17 cellular contexts compared by ENCODE assay signal in the genomic region with DNA sequence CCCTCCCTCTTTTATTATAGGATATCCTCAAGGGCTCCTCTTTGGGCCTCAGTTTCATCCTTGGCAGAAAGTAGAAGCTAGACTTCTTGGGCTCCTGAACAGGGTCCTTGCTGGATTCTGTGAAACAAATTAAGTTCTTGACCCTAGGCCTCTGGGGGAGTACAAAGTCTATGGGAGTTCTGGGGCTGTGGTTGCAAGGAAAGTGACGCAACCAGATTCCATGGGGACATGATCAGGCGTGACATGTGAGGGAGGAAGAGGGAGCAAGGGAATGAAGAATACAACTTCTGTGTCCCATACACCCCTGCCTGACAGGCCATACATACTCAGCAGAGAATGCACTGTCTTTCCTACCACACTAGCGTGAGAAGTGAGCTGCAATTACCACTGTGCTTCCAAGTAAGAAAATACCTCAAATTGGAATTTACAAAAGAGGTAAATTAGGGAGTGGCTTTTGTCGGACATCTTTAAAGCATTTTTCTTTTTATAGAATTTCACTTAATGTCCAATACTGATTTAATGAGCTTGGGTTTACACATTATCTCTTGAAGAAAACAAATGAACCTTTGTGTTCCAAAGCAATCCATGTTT. TPM values are rescaled to one million over a fixed set of nuclear protein-coding genes. Genes with fewer than 3 reads are reported as not detected.
DNase-seq lines count a peak whose midpoint lies in the region; TF ChIP-seq lines count a peak whose summit lies in the region.
"Had no signal": no experiment of that assay in that cellular context is flagged by ENCODE, and none has a peak within 500 bp of the region (broad histone marks: within the 10 kb centered on the region; RNA-seq: fewer than 3 reads in every experiment).

No MANE protein-coding gene starts in this region.

- TF ChIP-seq CTCF in glutamatergic neuron (IDR thresholded peaks at IDR 0.05; ENCODE audit: partially characterized antibody, unreplicated experiment) (no peak), progenitor cell of endocrine pancreas (IDR thresholded peaks at IDR 0.05; ENCODE audit: unreplicated experiment) (no peak)

- H3K4me1 Mint-ChIP-seq in glutamatergic neuron (ENCODE audit: low read depth, unreplicated experiment): peaks cover 17% of the 10 kb centered on the region
- peaks cover 31% of the 10 kb centered on the region for H3K4me1 Mint-ChIP-seq in progenitor cell of endocrine pancreas (ENCODE audit: low read depth)
- H3K4me1 Mint-ChIP-seq in activated T-cell treated with anti-CD3 and anti-CD28 coated beads, Interleukin-2, amount 50 U/mL, for 24 hours (ENCODE audit: low read depth): peaks cover 30% of the 10 kb centered on the region

- H3K9me3 Mint-ChIP-seq in glutamatergic neuron (ENCODE audit: unreplicated experiment): peaks cover 7% of the 10 kb centered on the region
- no peaks in the 10 kb centered on the region for H3K9me3 Mint-ChIP-seq in progenitor cell of endocrine pancreas (ENCODE audit: low read depth)
- H3K9me3 Mint-ChIP-seq in activated T-cell treated with anti-CD3 and anti-CD28 coated beads, Interleukin-2, amount 50 U/mL, for 24 hours: no peaks in the 10 kb centered on the region
- H3K9me3 Mint-ChIP-seq: natural killer cell had no signal

- H3K36me3 Mint-ChIP-seq in glutamatergic neuron (ENCODE audit: unreplicated experiment): no peaks in the 10 kb centered on the region
- no peaks in the 10 kb centered on the region for H3K36me3 Mint-ChIP-seq in progenitor cell of endocrine pancreas (ENCODE audit: insufficient read depth)
- H3K36me3 Mint-ChIP-seq in activated T-cell treated with anti-CD3 and anti-CD28 coated beads, Interleukin-2, amount 50 U/mL, for 24 hours (ENCODE audit: low read depth): peaks cover 16% of the 10 kb centered on the region
- H3K36me3 Mint-ChIP-seq: natural killer cell had no signal

- peak; percentile 55 for DNase-seq in EH (ENCODE audit: low read depth)
- DNase-seq in amniotic epithelial cell (ENCODE audit: low read depth): peak; percentile 51
- no peak for DNase-seq in glutamatergic neuron
- DNase-seq in progenitor cell of endocrine pancreas (ENCODE audit: low spot score, unreplicated experiment): no peak
- DNase-seq in AG08396 (ENCODE audit: low spot score): no peak
- no peak for DNase-seq in NCI-H2029 (lab: John Stamatoyannopoulos, UW)
- no peak for DNase-seq in activated T-cell treated with anti-CD3 and anti-CD28 coated beads, Interleukin-2, amount 50 U/mL, for 24 hours
- no peak for DNase-seq in NCI-H1694 (lab: John Stamatoyannopoulos, UW)
- DNase-seq: activated CD4-positive, alpha-beta T cell treated with anti-CD3 and anti-CD28 coated beads for 48 hours; activated effector memory CD4-positive, alpha-beta T cell treated with Interleukin-2 at 50 U/mL for 16 hours; C1 segment of cervical spinal cord; HCEC 1CT; hypothalamus; natural killer cell; NCI-H345; SJCRH30; stimulated activated CD4-positive, alpha-beta T cell treated with anti-CD3 and anti-CD28 coated beads, Interleukin-2, amount 100 ng/mL, for 24 hours had no signal

- H3K4me3 Mint-ChIP-seq in glutamatergic neuron (ENCODE audit: unreplicated experiment): peak overlapping the region; percentile 74
- H3K4me3 Mint-ChIP-seq in progenitor cell of endocrine pancreas (ENCODE audit: low read depth): no peak overlapping the region
- H3K4me3 Mint-ChIP-seq in activated T-cell treated with anti-CD3 and anti-CD28 coated beads, Interleukin-2, amount 50 U/mL, for 24 hours: no peak overlapping the region
- H3K4me3 Mint-ChIP-seq: natural killer cell had no signal

- H3K27me3 Mint-ChIP-seq in glutamatergic neuron (ENCODE audit: unreplicated experiment) (peaks cover 3% of the 10 kb centered on the region), progenitor cell of endocrine pancreas (no peaks in the 10 kb centered on the region)
- no peaks in the 10 kb centered on the region for H3K27me3 Mint-ChIP-seq in activated T-cell treated with anti-CD3 and anti-CD28 coated beads, Interleukin-2, amount 50 U/mL, for 24 hours

- H3K27ac Mint-ChIP-seq in glutamatergic neuron (ENCODE audit: unreplicated experiment): no peak overlapping the region
- peak overlapping the region; percentile 53 for H3K27ac Mint-ChIP-seq in progenitor cell of endocrine pancreas
- H3K27ac Mint-ChIP-seq in activated T-cell treated with anti-CD3 and anti-CD28 coated beads, Interleukin-2, amount 50 U/mL, for 24 hours: no peak overlapping the region
- H3K27ac Mint-ChIP-seq: natural killer cell had no signal

RNA-seq across cellular contexts. Expression of a gene that starts 38.7 kb away (rescaled TPM):
- total RNA-seq in glutamatergic neuron (ENCODE audit: unreplicated experiment) (92.4 TPM), progenitor cell of endocrine pancreas (41.9 and 44.7 TPM in 2 replicates)

RNA-seq across cellular contexts. Expression of a gene that starts 41.5 kb away (rescaled TPM):
- 38.8 TPM for total RNA-seq in glutamatergic neuron (ENCODE audit: unreplicated experiment)
- 6.2 and 7.6 TPM in 2 replicates for total RNA-seq in progenitor cell of endocrine pancreas

Comparison
In these comparisons a context has a peak if more than half of its experiments do, and no peak if none do; other contexts are left out.
1. DNase-seq: peak in EH (single experiment) and amniotic epithelial cell (single experiment); none in glutamatergic neuron (single experiment), progenitor cell of endocrine pancreas (single experiment), AG08396 (single experiment), NCI-H2029 (single experiment), activated T-cell treated with anti-CD3 and anti-CD28 coated beads, Interleukin-2, amount 50 U/mL, for 24 hours (single experiment) and NCI-H1694 (single experiment).